In genomic region chr20:33281550-33282146, GRCh38 we compare ENCODE assay signal across 31 cellular contexts. TPM values are rescaled to one million over a fixed set of nuclear protein-coding genes. Genes with fewer than 3 reads are reported as not detected.
DNase-seq lines count a peak whose midpoint lies in the region; ATAC-seq lines count a peak whose summit lies in the region.
"Had no signal": no experiment of that assay in that cellular context is flagged by ENCODE, and none has a peak within 500 bp of the region (broad histone marks: within the 10 kb centered on the region; RNA-seq: fewer than 3 reads in every experiment).

No MANE protein-coding gene starts in this region.

- no peak overlapping the region for H3K27ac ChIP-seq in substantia nigra (ENCODE audit: low read depth, low read length, poor library complexity, severe bottlenecking)
- H3K27ac ChIP-seq: heart left ventricle, neutrophil, psoas muscle, SK-N-MC, upper lobe of left lung had no signal

- DNase-seq in NCI-H1092 treated with DMSO at 0.1 percent for 48 hours (lab: John Stamatoyannopoulos, UW): peak; percentile 18
- DNase-seq in NCI-H1092 (lab: John Stamatoyannopoulos, UW): no peak
- DNase-seq in NCI-H69 (lab: John Stamatoyannopoulos, UW): peak; percentile 37
- DNase-seq in hypothalamus (lab: John Stamatoyannopoulos, UW): peak in 39 of 51 donors; percentile 5 to 70 (median 37)
- DNase-seq in substantia nigra (lab: John Stamatoyannopoulos, UW): peak in 45 of 49 donors; percentile 7 to 75 (median 39)
- no peak for DNase-seq in activated T-helper 1 cell treated with anti-CD3 and anti-CD28 coated beads, Interleukin-12 subunit alpha, Interleukin-12 subunit beta, Interleukin-2, Interleukin-4 antibody, amounts not matched to agents 30 ng/mL and 10 ng/mL and 1 ng/mL, durations not matched to agents 14 hours and 24 hours and 36 hours (ENCODE audit: low spot score)
- DNase-seq: activated CD8-positive, alpha-beta memory T cell treated with anti-CD3 and anti-CD28 coated beads, Interleukin-2, amount 10 ng/mL, durations not matched to agents 7 days and 5 days; activated gamma-delta T cell treated with Interleukin-2 at 50 U/mL for 16 hours; activated T-cell treated with anti-CD3 and anti-CD28 coated beads, Interleukin-2, amount 50 U/mL, for 4 hours; CD4-positive, CD25-positive, alpha-beta regulatory T cell; heart left ventricle; NCI-H1105 treated with DMSO at 0.1 percent for 48 hours; NCI-H510A treated with DMSO at 0.1 percent for 48 hours; PC-3; psoas muscle; stimulated activated CD4-positive, alpha-beta T cell treated with anti-CD3 and anti-CD28 coated beads, Interleukin-4, amount 100 ng/mL, for 24 hours; T-helper 1 cell had no signal

- H3K27ac Mint-ChIP-seq in activated T-helper 1 cell treated with anti-CD3 and anti-CD28 coated beads, Interleukin-12 subunit alpha, Interleukin-12 subunit beta, Interleukin-2, Interleukin-4 antibody, amounts not matched to agents 30 ng/mL and 10 ng/mL and 1 ng/mL, durations not matched to agents 14 hours and 24 hours and 36 hours: no peak overlapping the region
- H3K27ac Mint-ChIP-seq: activated CD8-positive, alpha-beta memory T cell treated with anti-CD3 and anti-CD28 coated beads, Interleukin-2, amount 10 ng/mL, durations not matched to agents 7 days and 5 days; CD4-positive, CD25-positive, alpha-beta regulatory T cell had no signal

- H3K4me3 Mint-ChIP-seq in activated T-helper 1 cell treated with anti-CD3 and anti-CD28 coated beads, Interleukin-12 subunit alpha, Interleukin-12 subunit beta, Interleukin-2, Interleukin-4 antibody, amounts not matched to agents 30 ng/mL and 10 ng/mL and 1 ng/mL, durations not matched to agents 14 hours and 24 hours and 36 hours: no peak overlapping the region
- H3K4me3 Mint-ChIP-seq: activated CD8-positive, alpha-beta memory T cell treated with anti-CD3 and anti-CD28 coated beads, Interleukin-2, amount 10 ng/mL, durations not matched to agents 7 days and 5 days; activated T-cell treated with anti-CD3 and anti-CD28 coated beads, Interleukin-2, amount 50 U/mL, for 4 hours; CD4-positive, CD25-positive, alpha-beta regulatory T cell had no signal

- intact Hi-C loops in activated T-helper 1 cell treated with anti-CD3 and anti-CD28 coated beads, Interleukin-12 subunit alpha, Interleukin-12 subunit beta, Interleukin-2, Interleukin-4 antibody, amounts not matched to agents 30 ng/mL and 10 ng/mL and 1 ng/mL, durations not matched to agents 14 hours and 24 hours and 36 hours (cut with micrococcal nuclease): no loop called here

- no peaks in the 10 kb centered on the region for H3K36me3 Mint-ChIP-seq in activated T-helper 1 cell treated with anti-CD3 and anti-CD28 coated beads, Interleukin-12 subunit alpha, Interleukin-12 subunit beta, Interleukin-2, Interleukin-4 antibody, amounts not matched to agents 30 ng/mL and 10 ng/mL and 1 ng/mL, durations not matched to agents 14 hours and 24 hours and 36 hours (ENCODE audit: low read depth)
- H3K36me3 Mint-ChIP-seq: activated CD8-positive, alpha-beta memory T cell treated with anti-CD3 and anti-CD28 coated beads, Interleukin-2, amount 10 ng/mL, durations not matched to agents 7 days and 5 days; CD4-positive, CD25-positive, alpha-beta regulatory T cell had no signal

- H3K4me1 Mint-ChIP-seq in activated T-helper 1 cell treated with anti-CD3 and anti-CD28 coated beads, Interleukin-12 subunit alpha, Interleukin-12 subunit beta, Interleukin-2, Interleukin-4 antibody, amounts not matched to agents 30 ng/mL and 10 ng/mL and 1 ng/mL, durations not matched to agents 14 hours and 24 hours and 36 hours (ENCODE audit: low read depth): no peaks in the 10 kb centered on the region
- H3K4me1 Mint-ChIP-seq: activated CD8-positive, alpha-beta memory T cell treated with anti-CD3 and anti-CD28 coated beads, Interleukin-2, amount 10 ng/mL, durations not matched to agents 7 days and 5 days; CD4-positive, CD25-positive, alpha-beta regulatory T cell had no signal

- H3K27me3 Mint-ChIP-seq in activated T-helper 1 cell treated with anti-CD3 and anti-CD28 coated beads, Interleukin-12 subunit alpha, Interleukin-12 subunit beta, Interleukin-2, Interleukin-4 antibody, amounts not matched to agents 30 ng/mL and 10 ng/mL and 1 ng/mL, durations not matched to agents 14 hours and 24 hours and 36 hours (ENCODE audit: insufficient read depth): peaks cover 9% of the 10 kb centered on the region

- no peaks in the 10 kb centered on the region for H3K9me3 Mint-ChIP-seq in activated T-helper 1 cell treated with anti-CD3 and anti-CD28 coated beads, Interleukin-12 subunit alpha, Interleukin-12 subunit beta, Interleukin-2, Interleukin-4 antibody, amounts not matched to agents 30 ng/mL and 10 ng/mL and 1 ng/mL, durations not matched to agents 14 hours and 24 hours and 36 hours
- H3K9me3 Mint-ChIP-seq: activated T-cell treated with anti-CD3 and anti-CD28 coated beads, Interleukin-2, amount 50 U/mL, for 4 hours; CD4-positive, CD25-positive, alpha-beta regulatory T cell had no signal

- ATAC-seq in GM21515 (IDR thresholded peaks at IDR 0.05; ENCODE audit: unreplicated experiment): no peak
- ATAC-seq in GM21786 (IDR thresholded peaks at IDR 0.05; ENCODE audit: unreplicated experiment): no peak
- ATAC-seq: activated CD8-positive, alpha-beta memory T cell treated with anti-CD3 and anti-CD28 coated beads, Interleukin-2, amount 10 ng/mL, durations not matched to agents 7 days and 5 days; activated T-cell treated with anti-CD3 and anti-CD28 coated beads, Interleukin-2, amount 50 U/mL, for 4 hours; esophagus mucosa; heart left ventricle; K562; PC-3; psoas muscle had no signal

RNA-seq across cellular contexts. Expression of gene BPIFB1, which starts 1.4 kb away (rescaled TPM):
- not detected in 2 replicates for total RNA-seq in activated T-helper 1 cell treated with anti-CD3 and anti-CD28 coated beads, Interleukin-12 subunit alpha, Interleukin-12 subunit beta, Interleukin-2, Interleukin-4 antibody, amounts not matched to agents 30 ng/mL and 10 ng/mL and 1 ng/mL, durations not matched to agents 14 hours and 24 hours and 36 hours
- total RNA-seq: activated CD8-positive, alpha-beta memory T cell treated with anti-CD3 and anti-CD28 coated beads, Interleukin-2, amount 10 ng/mL, durations not matched to agents 7 days and 5 days; activated T-cell treated with anti-CD3 and anti-CD28 coated beads, Interleukin-2, amount 50 U/mL, for 4 hours; cardiac septum; CD4-positive, CD25-positive, alpha-beta regulatory T cell; fibroblast of villous mesenchyme; H1; heart left ventricle; HT1080; K562; kidney; M059J; PC-3; psoas muscle had no signal

RNA-seq across cellular contexts. Expression of gene BPIFA1, which starts 45.9 kb away (rescaled TPM):
- not detected in 2 replicates for total RNA-seq in activated T-helper 1 cell treated with anti-CD3 and anti-CD28 coated beads, Interleukin-12 subunit alpha, Interleukin-12 subunit beta, Interleukin-2, Interleukin-4 antibody, amounts not matched to agents 30 ng/mL and 10 ng/mL and 1 ng/mL, durations not matched to agents 14 hours and 24 hours and 36 hours
- total RNA-seq: activated CD8-positive, alpha-beta memory T cell treated with anti-CD3 and anti-CD28 coated beads, Interleukin-2, amount 10 ng/mL, durations not matched to agents 7 days and 5 days; activated T-cell treated with anti-CD3 and anti-CD28 coated beads, Interleukin-2, amount 50 U/mL, for 4 hours; cardiac septum; CD4-positive, CD25-positive, alpha-beta regulatory T cell; esophagus mucosa; fibroblast of villous mesenchyme; H1; heart left ventricle; HT1080; K562; kidney; liver; M059J; PC-3; psoas muscle had no signal

Comparison
In these comparisons a context has a peak if more than half of its experiments do, and no peak if none do; other contexts are left out.
1. DNase-seq: peak in NCI-H1092 treated with DMSO at 0.1 percent for 48 hours (single experiment), NCI-H69 (single experiment), hypothalamus (39 of 51) and substantia nigra (45 of 49); none in NCI-H1092 (single experiment) and activated T-helper 1 cell treated with anti-CD3 and anti-CD28 coated beads, Interleukin-12 subunit alpha, Interleukin-12 subunit beta, Interleukin-2, Interleukin-4 antibody, amounts not matched to agents 30 ng/mL and 10 ng/mL and 1 ng/mL, durations not matched to agents 14 hours and 24 hours and 36 hours (single experiment).